ENCODE assay signal across 25 cellular contexts in genomic region chr10:20863008-20863407, GRCh38.
"Had no signal": no experiment of that assay in that cellular context is flagged by ENCODE, and none has a peak within 500 bp of the region (broad histone marks: within the 10 kb centered on the region; RNA-seq: fewer than 3 reads in every experiment).

No MANE protein-coding gene starts in this region.

- H3K36me3 ChIP-seq: colonic mucosa, gastrocnemius medialis, gastroesophageal sphincter had no signal

- DNase-seq: colonic mucosa; cortex of kidney; dermis blood vessel endothelial cell; dorsolateral prefrontal cortex; effector CD4-positive, alpha-beta T cell; effector CD8-positive, alpha-beta T cell; effector memory CD4-positive, alpha-beta T cell; effector memory CD8-positive, alpha-beta T cell; endodermal cell; erythroblast; esophagus squamous epithelium; foreskin keratinocyte; foreskin melanocyte; gastrocnemius medialis; glutamatergic neuron; head of caudate nucleus; heart left ventricle; heart right ventricle; hippocampal formation had no signal

- H3K9me3 ChIP-seq: colonic mucosa, esophagus muscularis mucosa, esophagus squamous epithelium, gastrocnemius medialis, gastroesophageal sphincter, heart left ventricle, heart right ventricle had no signal

- H3K4me3 ChIP-seq: colonic mucosa, coronary artery, dorsolateral prefrontal cortex, esophagus muscularis mucosa, esophagus squamous epithelium, gastrocnemius medialis, gastroesophageal sphincter, heart left ventricle, heart right ventricle, hepatocyte had no signal

- ATAC-seq: effector memory CD8-positive, alpha-beta T cell; esophagus mucosa; foreskin keratinocyte; gastrocnemius medialis; gastroesophageal sphincter had no signal

- H3K4me1 ChIP-seq: colonic mucosa, esophagus muscularis mucosa, esophagus squamous epithelium, foreskin keratinocyte, gastrocnemius medialis, gastroesophageal sphincter had no signal

- H3K27me3 ChIP-seq: colonic mucosa, dorsolateral prefrontal cortex, esophagus muscularis mucosa, esophagus squamous epithelium, foreskin keratinocyte, gastrocnemius medialis, gastroesophageal sphincter, heart left ventricle, heart right ventricle, hepatocyte had no signal

- H3K27ac ChIP-seq: colonic mucosa, coronary artery, dorsolateral prefrontal cortex, epithelial cell of prostate, esophagus muscularis mucosa, esophagus squamous epithelium, foreskin keratinocyte, gastrocnemius medialis, gastroesophageal sphincter, heart left ventricle, heart right ventricle, hepatocyte had no signal
